ENCODE assay signal across 10 cellular contexts in genomic region chr2:153872311-153873061, GRCh38. TPM values are rescaled to one million over a fixed set of nuclear protein-coding genes. Genes with fewer than 3 reads are reported as not detected.
DNase-seq lines count a peak whose midpoint lies in the region; ATAC-seq and TF ChIP-seq lines count a peak whose summit lies in the region.
"Had no signal": no experiment of that assay in that cellular context is flagged by ENCODE, and none has a peak within 500 bp of the region (broad histone marks: within the 10 kb centered on the region; RNA-seq: fewer than 3 reads in every experiment).

No MANE protein-coding gene starts in this region.

- POLR2A ChIA-PET in CD8-positive, alpha-beta T cell (lab: Charles Lee) = no interaction called here

- H4K91ac ChIP-seq in H9 (ENCODE audit: insufficient read length, low read depth, low read length) = no peak overlapping the region

- no peaks in the 10 kb centered on the region for H3K79me1 ChIP-seq in H9 (ENCODE audit: insufficient read depth, low read depth, low read length, poor library complexity, severe bottlenecking)

- H3K23ac ChIP-seq in H9 (ENCODE audit: insufficient read length, low read depth, low read length) = no peak overlapping the region

- H2AK5ac ChIP-seq in H9 (ENCODE audit: insufficient read length, low read length) = no peak overlapping the region

- H3K4me1 ChIP-seq in H9 (ENCODE audit: insufficient read depth, low read length) = no peaks in the 10 kb centered on the region; the same call in 1 of the 2 replicates
- H3K4me1 ChIP-seq in NT2/D1 (ENCODE audit: insufficient read depth, insufficient read length) = peaks cover 2% of the 10 kb centered on the region
- no peaks in the 10 kb centered on the region for H3K4me1 ChIP-seq in CD8-positive, alpha-beta T cell (ENCODE audit: insufficient read depth, low read length)

- H3K9ac ChIP-seq in H9 (ENCODE audit: extremely low read depth, insufficient read length, low read length) (peak overlapping the region; percentile 38), NT2/D1 (ENCODE audit: insufficient read length, low read depth) (peak overlapping the region; percentile 79)

- H3K4me3 Mint-ChIP-seq in H9 (peak overlapping the region; percentile 71 to 90), glutamatergic neuron (ENCODE audit: unreplicated experiment) (peak overlapping the region; percentile 99)
- no peak overlapping the region for H3K4me3 Mint-ChIP-seq in CD8-positive, alpha-beta T cell

- H3K4ac ChIP-seq in H9 (ENCODE audit: low read depth, low read length) = no peak overlapping the region

- no peaks in the 10 kb centered on the region; a peak in 3 of 5 replicates for H3K9me3 Mint-ChIP-seq in H9
- H3K9me3 Mint-ChIP-seq in glutamatergic neuron (ENCODE audit: unreplicated experiment) = peaks cover 8% of the 10 kb centered on the region
- no peaks in the 10 kb centered on the region for H3K9me3 Mint-ChIP-seq in CD8-positive, alpha-beta T cell

- peak overlapping the region; percentile 81 for H3K4me3 ChIP-seq in NT2/D1 (ENCODE audit: insufficient read length, low read depth)
- no peak overlapping the region for H3K4me3 ChIP-seq in CD8-positive, alpha-beta T cell (ENCODE audit: low read depth, low read length)

- H2BK20ac ChIP-seq in H9 (ENCODE audit: low read depth, low read length, poor library complexity, severe bottlenecking) = no peak overlapping the region

- H3K27me3 Mint-ChIP-seq in H9 (ENCODE audit: low read depth) (peaks cover 31% of the 10 kb centered on the region), glutamatergic neuron (ENCODE audit: unreplicated experiment) (peaks cover 3% of the 10 kb centered on the region)
- H3K27me3 Mint-ChIP-seq in CD8-positive, alpha-beta T cell (ENCODE audit: low read depth) = peaks cover 21% of the 10 kb centered on the region

- intact Hi-C loops in posterior vena cava (cut with DNase I) = no loop called here
- intact Hi-C loops in CD8-positive, alpha-beta T cell (cut with DNase I, micrococcal nuclease) = no loop called here

- no peak overlapping the region for H2BK12ac ChIP-seq in H9 (ENCODE audit: insufficient read length, low read depth, low read length)

- H3K18ac ChIP-seq in H9 (ENCODE audit: insufficient read length, low read depth, low read length) = no peak overlapping the region

- peaks cover 0 to 2% (median 0%) of the 10 kb centered on the region in 3 experiments; a peak in 2 of 7 replicates for H3K36me3 Mint-ChIP-seq in H9 (ENCODE audit: insufficient read depth in 1 of 3, low read depth in 3 of 3)
- peaks cover 4% of the 10 kb centered on the region for H3K36me3 Mint-ChIP-seq in glutamatergic neuron (ENCODE audit: unreplicated experiment)
- no peaks in the 10 kb centered on the region for H3K36me3 Mint-ChIP-seq in CD8-positive, alpha-beta T cell

- H3K9me3 ChIP-seq in H9 (ENCODE audit: control insufficient read depth, low read depth, low read length) (no peaks in the 10 kb centered on the region), NT2/D1 (ENCODE audit: insufficient read depth, low read length) (no peaks in the 10 kb centered on the region)
- no peaks in the 10 kb centered on the region for H3K9me3 ChIP-seq in CD8-positive, alpha-beta T cell (ENCODE audit: low read length)

- H2BK15ac ChIP-seq in H9 (ENCODE audit: low read depth, low read length) = no peak overlapping the region

- H2BK120ac ChIP-seq in H9 (ENCODE audit: low read depth, low read length, poor library complexity, severe bottlenecking) = no peak overlapping the region

- H4K8ac ChIP-seq in H9 (replicated peaks; ENCODE audit: insufficient read length, low read depth, low read length) = no peak overlapping the region

- ATAC-seq in HG02973 (IDR thresholded peaks at IDR 0.05; ENCODE audit: unreplicated experiment) (no peak), GM18519 (IDR thresholded peaks at IDR 0.05; ENCODE audit: low FRiP score, unreplicated experiment) (no peak)
- no peak for ATAC-seq in CD8-positive, alpha-beta T cell

- H4K20me1 ChIP-seq in H9 (ENCODE audit: control insufficient read depth, insufficient read depth, insufficient read length) = no peaks in the 10 kb centered on the region

- CTCF ChIA-PET in CD8-positive, alpha-beta T cell (lab: Charles Lee) = no interaction called here

- DNase-seq in H9 = peak; percentile 36
- no peak for DNase-seq in NT2/D1 (ENCODE audit: low read depth, low spot score)
- peak; percentile 26 for DNase-seq in glutamatergic neuron
- peak; percentile 76 for DNase-seq in posterior vena cava (ENCODE audit: low spot score)
- DNase-seq in NCI-H1436 treated with DMSO at 0.1 percent for 48 hours (lab: John Stamatoyannopoulos, UW) = no peak
- DNase-seq in CD8-positive, alpha-beta T cell = no peak

- peaks cover 25 to 28% of the 10 kb centered on the region in 2 experiments for H3K4me1 Mint-ChIP-seq in H9
- peaks cover 6% of the 10 kb centered on the region for H3K4me1 Mint-ChIP-seq in glutamatergic neuron (ENCODE audit: low read depth, unreplicated experiment)
- H3K4me1 Mint-ChIP-seq in CD8-positive, alpha-beta T cell (ENCODE audit: low read depth) = no peaks in the 10 kb centered on the region

- peak overlapping the region; percentile 99 for H3K4me2 ChIP-seq in H9 (ENCODE audit: insufficient read depth, insufficient read length, low read length)

- no peak overlapping the region for H4K5ac ChIP-seq in H9 (ENCODE audit: insufficient read length, low read depth, low read length)

- no peaks in the 10 kb centered on the region for H3K79me2 ChIP-seq in H9 (ENCODE audit: insufficient read depth, low read length)

- H2BK5ac ChIP-seq in H9 (ENCODE audit: insufficient read length, low read length) = no peak overlapping the region

- no peak overlapping the region for H2AFZ ChIP-seq in H9 (ENCODE audit: low read length)

- no peak overlapping the region for H3K27ac ChIP-seq in H9 (ENCODE audit: insufficient read length, low read depth, low read length)
- H3K27ac ChIP-seq in CD8-positive, alpha-beta T cell (ENCODE audit: low read depth, low read length) = no peak overlapping the region

- H3K27me3 ChIP-seq in H9 (ENCODE audit: insufficient read depth, low read length) (peaks cover 18% of the 10 kb centered on the region; the same call in 1 of the 2 replicates), NT2/D1 (ENCODE audit: insufficient read depth, insufficient read length) (peaks cover 31% of the 10 kb centered on the region)
- H3K27me3 ChIP-seq in CD8-positive, alpha-beta T cell (ENCODE audit: insufficient read depth, low read length) = no peaks in the 10 kb centered on the region

- no peak overlapping the region for H3T11ph ChIP-seq in H9 (ENCODE audit: low read length)

- no peak overlapping the region for H3K56ac ChIP-seq in H9 (ENCODE audit: insufficient read length, low read depth, low read length)

- peaks cover 18% of the 10 kb centered on the region for H3K23me2 ChIP-seq in H9 (ENCODE audit: insufficient read length, low read depth, low read length, poor library complexity, severe bottlenecking)

- H3K27ac Mint-ChIP-seq in H9 (no peak overlapping the region), glutamatergic neuron (ENCODE audit: unreplicated experiment) (peak overlapping the region; percentile 75)
- no peak overlapping the region for H3K27ac Mint-ChIP-seq in CD8-positive, alpha-beta T cell

- no CpG with 5 or more reads among the region's 56 CpGs for WGBS in H9 (ENCODE audit: extremely low coverage, insufficient read length, low lambda C conversion rate)

- peak overlapping the region; percentile 49; the same call in 1 of the 2 replicates for H3K14ac ChIP-seq in H9 (ENCODE audit: insufficient read depth, low read length)

- TF ChIP-seq CTCF in H9 (conservative IDR thresholded peaks at IDR 0.05) (no peak), glutamatergic neuron (IDR thresholded peaks at IDR 0.05; ENCODE audit: partially characterized antibody, unreplicated experiment) (no peak)
- TF ChIP-seq CTCF in CD8-positive, alpha-beta T cell (IDR thresholded peaks at IDR 0.05) = no peak

- H3K36me3 ChIP-seq in NT2/D1 (ENCODE audit: insufficient read depth, insufficient read length, low read length) = no peaks in the 10 kb centered on the region
- no peaks in the 10 kb centered on the region for H3K36me3 ChIP-seq in CD8-positive, alpha-beta T cell (ENCODE audit: insufficient read depth, low read length)

RNA-seq across cellular contexts. Expression of gene GALNT13, which starts 0.8 kb away (rescaled TPM):
- total RNA-seq in H9 (2021) (6.6 and 6.7 TPM in 2 replicates), glutamatergic neuron (ENCODE audit: unreplicated experiment) (5.5 TPM), posterior vena cava (1 to 10 TPM; 6.0 to 6.2 TPM)
- total RNA-seq in CD8-positive, alpha-beta T cell = under 1 TPM; 0.14 to 0.52 TPM
- total RNA-seq: endothelial cell of umbilical vein; T-helper 1 cell treated with Interleukin-12 subunit alpha and Interleukin-12 subunit beta and Interleukin-4 antibody, amounts not matched to agents 30 ng/mL and 1 ng/mL, for 36 hours had no signal

Comparison
In these comparisons a context has a peak if more than half of its experiments do, and no peak if none do; other contexts are left out.
1. DNase-seq: peak in H9 (single experiment), glutamatergic neuron (single experiment) and posterior vena cava (single experiment); none in NT2/D1 (single experiment), NCI-H1436 treated with DMSO at 0.1 percent for 48 hours (single experiment) and CD8-positive, alpha-beta T cell (0 of 7).